ENCODE assay signal across 1 cellular context in genomic region chr17:49390548-49391324, GRCh38.
A peak's percentile ranks its signal among the peaks of the same experiment; 100 is the strongest.
TF ChIP-seq lines count a peak whose summit lies in the region.

No MANE protein-coding gene starts in this region.

TF ChIP-seq in K562, 482 proteins besides CTCF, POLR2A, EP300 and RAD21 (continued from another document and continues in another):
- no peak for TF ChIP-seq CHD7 (IDR thresholded peaks at IDR 0.05; ENCODE audit: low read depth, low read length)
- peak; percentile 30; the same call in 1 of the 2 replicates for TF ChIP-seq TFAP4 (CRISPR knock-in tag; IDR thresholded peaks at IDR 0.05; ENCODE audit: borderline replicate concordance)
- TF ChIP-seq MIER1 (IDR thresholded peaks at IDR 0.05; ENCODE audit: low read depth): no peak
- TF ChIP-seq POLR2G (IDR thresholded peaks at IDR 0.05; ENCODE audit: low read depth, low read length): peak; percentile 52
- 0 out of 2 replicates have a peak, but pooled peaks have one; percentile 29 for TF ChIP-seq CHAMP1 (IDR thresholded peaks at IDR 0.05)
- TF ChIP-seq ZNF318 (IDR thresholded peaks at IDR 0.05; ENCODE audit: borderline replicate concordance in 1 of 2, low read depth in 1 of 2): no peak
- peak; percentile 31; the same call in 1 of the 2 replicates for TF ChIP-seq PKNOX1 (IDR thresholded peaks at IDR 0.05)
- no peak for TF ChIP-seq HINFP (tag; conservative IDR thresholded peaks at IDR 0.05; ENCODE audit: low read depth)
- TF ChIP-seq CBX3 (IDR thresholded peaks at IDR 0.05; ENCODE audit: borderline replicate concordance in 1 of 2, low read length in 2 of 2): no peak
- no peak for TF ChIP-seq KLF16 (IDR thresholded peaks at IDR 0.05)
- TF ChIP-seq ZBTB33 (CRISPR knock-in tag; IDR thresholded peaks at IDR 0.05): no peak
- TF ChIP-seq MTA3 (IDR thresholded peaks at IDR 0.05; ENCODE audit: borderline replicate concordance): peak; percentile 48; the same call in 1 of the 2 replicates
- no peak for TF ChIP-seq ZFP30 (CRISPR knock-in tag; IDR thresholded peaks at IDR 0.05; ENCODE audit: borderline replicate concordance)
- TF ChIP-seq ZBTB43 (CRISPR knock-in tag; IDR thresholded peaks at IDR 0.05): no peak
- no peak; the same call in 1 of the 2 replicates for TF ChIP-seq ZBTB7A (IDR thresholded peaks at IDR 0.05; ENCODE audit: borderline replicate concordance, control insufficient read depth, low read depth, low read length)
- TF ChIP-seq MEF2D (tag; conservative IDR thresholded peaks at IDR 0.05; ENCODE audit: low read depth): 0 out of 2 replicates have a peak, but pooled peaks have one; percentile 13
- TF ChIP-seq PML (IDR thresholded peaks at IDR 0.05; ENCODE audit: low read length): no peak
